ENCODE assay signal across 1 cellular context in the genomic region with DNA sequence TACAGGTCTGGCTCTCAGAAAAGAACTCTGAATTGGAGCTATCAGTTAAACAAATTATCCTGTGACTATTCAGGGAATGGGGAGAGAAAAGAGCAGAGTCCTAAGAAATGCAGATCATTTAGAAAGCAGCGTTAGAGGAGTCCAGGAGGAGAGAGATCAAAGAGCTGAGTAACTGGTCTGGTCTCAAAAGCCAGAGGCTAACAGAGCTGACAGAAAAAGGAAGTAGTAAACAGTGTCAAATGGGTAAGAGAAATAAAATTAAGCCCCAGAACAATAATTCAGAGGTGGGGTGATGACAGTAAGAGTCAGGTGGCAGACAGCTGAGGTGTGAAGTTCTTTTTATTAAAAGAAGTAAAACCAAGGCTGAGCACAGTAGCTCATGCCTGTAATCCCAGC.
TF ChIP-seq lines count a peak whose summit lies in the region.

No MANE protein-coding gene starts in this region.

TF ChIP-seq in HepG2, 621 proteins besides CTCF, POLR2A, EP300 and RAD21 (continued from another document):
- TF ChIP-seq ZNF501 (CRISPR knock-in tag; IDR thresholded peaks at IDR 0.05) (no peak), ZBTB1 (CRISPR knock-in tag; IDR thresholded peaks at IDR 0.05; ENCODE audit: borderline replicate concordance) (no peak), ZKSCAN1 (IDR thresholded peaks at IDR 0.05; ENCODE audit: low read length) (no peak), ZHX2 (IDR thresholded peaks at IDR 0.05; ENCODE audit: low read depth) (no peak), ZHX2 (CRISPR knock-in tag; IDR thresholded peaks at IDR 0.05; ENCODE audit: borderline replicate concordance) (no peak), RCOR2 (CRISPR knock-in tag; IDR thresholded peaks at IDR 0.05) (no peak), ZNF841 (CRISPR knock-in tag; IDR thresholded peaks at IDR 0.05; ENCODE audit: borderline replicate concordance) (no peak), NFE2L1 (CRISPR knock-in tag; IDR thresholded peaks at IDR 0.05; ENCODE audit: borderline replicate concordance) (no peak), BORCS8-MEF2B (CRISPR knock-in tag; IDR thresholded peaks at IDR 0.05) (no peak), RERE (CRISPR knock-in tag; IDR thresholded peaks at IDR 0.05; ENCODE audit: low read depth) (no peak)
- TF ChIP-seq, protein P1, sequence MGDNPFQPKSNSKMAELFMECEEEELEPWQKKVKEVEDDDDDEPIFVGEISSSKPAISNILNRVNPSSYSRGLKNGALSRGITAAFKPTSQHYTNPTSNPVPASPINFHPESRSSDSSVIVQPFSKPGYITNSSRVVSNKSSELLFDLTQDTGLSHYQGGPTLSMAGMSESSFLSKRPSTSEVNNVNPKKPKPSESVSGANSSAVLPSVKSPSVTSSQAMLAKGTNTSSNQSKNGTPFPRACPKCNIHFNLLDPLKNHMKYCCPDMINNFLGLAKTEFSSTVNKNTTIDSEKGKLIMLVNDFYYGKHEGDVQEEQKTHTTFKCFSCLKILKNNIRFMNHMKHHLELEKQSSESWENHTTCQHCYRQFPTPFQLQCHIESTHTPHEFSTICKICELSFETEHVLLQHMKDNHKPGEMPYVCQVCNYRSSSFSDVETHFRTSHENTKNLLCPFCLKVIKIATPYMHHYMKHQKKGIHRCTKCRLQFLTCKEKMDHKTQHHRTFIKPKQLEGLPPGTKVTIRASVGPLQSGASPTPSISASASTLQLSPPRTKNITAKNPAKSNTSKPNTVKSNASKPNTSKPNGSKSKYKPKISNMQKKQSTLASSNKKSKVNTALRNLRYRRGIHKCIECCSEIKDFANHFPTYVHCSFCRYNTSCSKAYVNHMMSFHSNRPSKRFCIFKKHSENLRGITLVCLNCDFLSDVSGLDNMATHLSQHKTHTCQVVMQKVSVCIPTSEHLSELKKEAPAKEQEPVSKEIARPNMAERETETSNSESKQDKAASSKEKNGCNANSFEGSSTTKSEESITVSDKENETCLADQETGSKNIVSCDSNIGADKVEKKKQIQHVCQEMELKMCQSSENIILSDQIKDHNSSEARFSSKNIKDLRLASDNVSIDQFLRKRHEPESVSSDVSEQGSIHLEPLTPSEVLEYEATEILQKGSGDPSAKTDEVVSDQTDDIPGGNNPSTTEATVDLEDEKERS (CRISPR knock-in tag; IDR thresholded peaks at IDR 0.05) = no peak
- TF ChIP-seq, protein P2, sequence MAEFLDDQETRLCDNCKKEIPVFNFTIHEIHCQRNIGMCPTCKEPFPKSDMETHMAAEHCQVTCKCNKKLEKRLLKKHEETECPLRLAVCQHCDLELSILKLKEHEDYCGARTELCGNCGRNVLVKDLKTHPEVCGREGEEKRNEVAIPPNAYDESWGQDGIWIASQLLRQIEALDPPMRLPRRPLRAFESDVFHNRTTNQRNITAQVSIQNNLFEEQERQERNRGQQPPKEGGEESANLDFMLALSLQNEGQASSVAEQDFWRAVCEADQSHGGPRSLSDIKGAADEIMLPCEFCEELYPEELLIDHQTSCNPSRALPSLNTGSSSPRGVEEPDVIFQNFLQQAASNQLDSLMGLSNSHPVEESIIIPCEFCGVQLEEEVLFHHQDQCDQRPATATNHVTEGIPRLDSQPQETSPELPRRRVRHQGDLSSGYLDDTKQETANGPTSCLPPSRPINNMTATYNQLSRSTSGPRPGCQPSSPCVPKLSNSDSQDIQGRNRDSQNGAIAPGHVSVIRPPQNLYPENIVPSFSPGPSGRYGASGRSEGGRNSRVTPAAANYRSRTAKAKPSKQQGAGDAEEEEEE (CRISPR knock-in tag; IDR thresholded peaks at IDR 0.05; ENCODE audit: borderline replicate concordance) = no peak
